23 cellular contexts compared by ENCODE assay signal in genomic region chr12:91651728-91652127, GRCh38.
DNase-seq lines count a peak whose midpoint lies in the region; ATAC-seq, FAIRE-seq and TF ChIP-seq lines count a peak whose summit lies in the region.
"Had no signal": no experiment of that assay in that cellular context is flagged by ENCODE, and none has a peak within 500 bp of the region (broad histone marks: within the 10 kb centered on the region; RNA-seq: fewer than 3 reads in every experiment).

No MANE protein-coding gene starts in this region.

- H3K4me1 Mint-ChIP-seq in nephron (peaks cover 36% of the 10 kb centered on the region), progenitor cell of endocrine pancreas (ENCODE audit: low read depth) (peaks cover 3% of the 10 kb centered on the region)
- H3K4me1 Mint-ChIP-seq: CD14-positive monocyte; CD4-positive, alpha-beta memory T cell; GM23338 had no signal

- H3K4me3 ChIP-seq in BE2C (ENCODE audit: low read depth, low read length), result no peak overlapping the region
- H3K4me3 ChIP-seq: BLaER1, GM23338 had no signal

- H3K4me1 ChIP-seq in BE2C, result no peaks in the 10 kb centered on the region
- H3K4me1 ChIP-seq: BLaER1 had no signal

- H3K9me3 ChIP-seq in BE2C, result no peaks in the 10 kb centered on the region
- H3K9me3 ChIP-seq: BLaER1 had no signal

- H3K36me3 ChIP-seq in BE2C, result no peaks in the 10 kb centered on the region
- H3K36me3 ChIP-seq: BLaER1 had no signal

- no peak for DNase-seq in left ventricle myocardium superior
- no peak for DNase-seq in cardiac septum (ENCODE audit: low spot score)
- DNase-seq in smooth muscle cell of the brain vasculature (ENCODE audit: low read depth, low spot score), result peak; percentile 10
- DNase-seq in NCI-H82 (lab: John Stamatoyannopoulos, UW), result no peak
- no peak for DNase-seq in progenitor cell of endocrine pancreas (ENCODE audit: low spot score, unreplicated experiment)
- DNase-seq in BE2C, result no peak
- DNase-seq: AML-193; CD4-positive, alpha-beta memory T cell; DMS153; DMS79; GDM1; HFFc6; IMR-90 had no signal

- H3K27ac Mint-ChIP-seq in nephron (peak overlapping the region in 2 of 3 experiments; percentile 18 to 40), progenitor cell of endocrine pancreas (no peak overlapping the region)
- H3K27ac Mint-ChIP-seq: CD14-positive monocyte; CD4-positive, alpha-beta memory T cell; GM23338; HFFc6 had no signal

- FAIRE-seq in endometrium (lab: Jason Lieb, UNC), result peak; percentile 50
- FAIRE-seq: GM12892, GM18507, H54, HTR-8/SVneo had no signal

- no peak overlapping the region for H3K4me3 Mint-ChIP-seq in nephron
- no peak overlapping the region for H3K4me3 Mint-ChIP-seq in progenitor cell of endocrine pancreas (ENCODE audit: low read depth)
- H3K4me3 Mint-ChIP-seq: CD14-positive monocyte; CD4-positive, alpha-beta memory T cell; GM23338; HFFc6 had no signal

- H3K27me3 Mint-ChIP-seq in nephron (ENCODE audit: low read depth) (no peaks in the 10 kb centered on the region), progenitor cell of endocrine pancreas (no peaks in the 10 kb centered on the region)

- intact Hi-C loops in left ventricle myocardium superior (cut with micrococcal nuclease), result no loop called here
- intact Hi-C loops in cardiac septum (cut with DNase I), result no loop called here

- no peak for TF ChIP-seq CTCF in nephron (IDR thresholded peaks at IDR 0.05; ENCODE audit: unreplicated experiment in 3 of 3)
- TF ChIP-seq CTCF in progenitor cell of endocrine pancreas (IDR thresholded peaks at IDR 0.05; ENCODE audit: unreplicated experiment), result no peak
- no peak for TF ChIP-seq CTCF in BE2C (IDR thresholded peaks at IDR 0.05; ENCODE audit: low read depth, low read length)

- no peaks in the 10 kb centered on the region for H3K36me3 Mint-ChIP-seq in nephron (ENCODE audit: low read depth)
- H3K36me3 Mint-ChIP-seq in progenitor cell of endocrine pancreas (ENCODE audit: insufficient read depth), result no peaks in the 10 kb centered on the region
- H3K36me3 Mint-ChIP-seq: CD14-positive monocyte; CD4-positive, alpha-beta memory T cell had no signal

- H3K9me3 Mint-ChIP-seq in nephron, result peaks cover 7% of the 10 kb centered on the region
- H3K9me3 Mint-ChIP-seq in progenitor cell of endocrine pancreas (ENCODE audit: low read depth), result peaks cover 2% of the 10 kb centered on the region
- H3K9me3 Mint-ChIP-seq: GM23338 had no signal

- peak; percentile 68 for ATAC-seq in left ventricle myocardium superior
- ATAC-seq: GM23338, HCT116 had no signal

- no peaks in the 10 kb centered on the region for H3K27me3 ChIP-seq in BE2C
- H3K27me3 ChIP-seq: BLaER1 had no signal
